In genomic region chr2:113246606-113247005, GRCh38 we compare ENCODE assay signal across 29 cellular contexts. TPM values are rescaled to one million over a fixed set of nuclear protein-coding genes. Genes with fewer than 3 reads are reported as not detected.
"Had no signal": no experiment of that assay in that cellular context is flagged by ENCODE, and none has a peak within 500 bp of the region (broad histone marks: within the 10 kb centered on the region; RNA-seq: fewer than 3 reads in every experiment).

No MANE protein-coding gene starts in this region.

- H3K27ac Mint-ChIP-seq: endodermal cell; natural killer cell; stimulated activated memory B cell treated with anti-CD40 and anti-IgM and Interleukin-4, amounts not matched to agents 10 μg/mL and 1 μg/mL and 100 μg/mL, for 72 hours had no signal

- H3K4me3 ChIP-seq: gastrocnemius medialis, heart left ventricle, lower lobe of right lung, neural progenitor cell, prostate gland, skin epidermis, spleen, testis, tibial nerve, upper lobe of left lung had no signal

- H3K36me3 ChIP-seq: gastrocnemius medialis, heart left ventricle, lower lobe of right lung, neural progenitor cell, prostate gland, spleen, tibial nerve, upper lobe of left lung had no signal

- DNase-seq: cerebellar nuclear complex; effector CD8-positive, alpha-beta T cell; endodermal cell; foreskin fibroblast; gastrocnemius medialis; heart left ventricle; hippocampal formation; left ventricle myocardium superior; lower lobe of right lung; natural killer cell; nucleus accumbens; right cardiac atrium; spleen; stimulated activated CD4-positive, alpha-beta T cell treated with anti-CD3 and anti-CD28 coated beads, Interleukin-4, amount 100 ng/mL, for 4 hours; stimulated activated naive CD8-positive, alpha-beta T cell treated with anti-CD3 and anti-CD28 coated beads, Interleukin-15, Interleukin-2, amounts not matched to agents 100 U/mL and 50 U/mL, for 24 hours; substantia nigra; testis had no signal

- FAIRE-seq: colon, islet of Langerhans, urothelium cell line had no signal

- H3K36me3 Mint-ChIP-seq: natural killer cell had no signal

- H3K9ac ChIP-seq: neural progenitor cell had no signal

- ATAC-seq: esophagus mucosa; gastrocnemius medialis; heart left ventricle; left ventricle myocardium superior; lower lobe of right lung; natural killer cell; right cardiac atrium; stimulated activated memory B cell treated with anti-CD40 and anti-IgM and Interleukin-4, amounts not matched to agents 10 μg/mL and 1 μg/mL and 100 μg/mL, for 72 hours; stimulated activated naive CD8-positive, alpha-beta T cell treated with anti-CD3 and anti-CD28 coated beads, Interleukin-15, Interleukin-2, amounts not matched to agents 100 U/mL and 50 U/mL, for 24 hours had no signal

- H3K27me3 Mint-ChIP-seq: stimulated activated memory B cell treated with anti-CD40 and anti-IgM and Interleukin-4, amounts not matched to agents 10 μg/mL and 1 μg/mL and 100 μg/mL, for 72 hours had no signal

- H3K4me3 Mint-ChIP-seq: endodermal cell; natural killer cell; neural progenitor cell; stimulated activated memory B cell treated with anti-CD40 and anti-IgM and Interleukin-4, amounts not matched to agents 10 μg/mL and 1 μg/mL and 100 μg/mL, for 72 hours had no signal

- H3K9me3 Mint-ChIP-seq: endodermal cell; natural killer cell; stimulated activated memory B cell treated with anti-CD40 and anti-IgM and Interleukin-4, amounts not matched to agents 10 μg/mL and 1 μg/mL and 100 μg/mL, for 72 hours had no signal

- H3K9me3 ChIP-seq: gastrocnemius medialis, heart left ventricle, lower lobe of right lung, prostate gland, spleen, testis, tibial nerve, upper lobe of left lung had no signal

- H2AFZ ChIP-seq: neural progenitor cell had no signal

- H3K27ac ChIP-seq: epithelial cell of prostate, gastrocnemius medialis, heart left ventricle, lower lobe of right lung, neural progenitor cell, prostate gland, spleen, testis, upper lobe of left lung had no signal

- H3K27me3 ChIP-seq: gastrocnemius medialis, heart left ventricle, neural progenitor cell, spleen, testis, tibial nerve, upper lobe of left lung had no signal

- H3K4me1 ChIP-seq: prostate gland, testis had no signal

- H3K4me2 ChIP-seq: neural progenitor cell had no signal

RNA-seq across cellular contexts. Expression of gene PAX8, which starts 32.1 kb away (rescaled TPM):
- total RNA-seq: osteocyte had no signal
